Comparison of ENCODE assay signal across 18 cellular contexts in the genomic region with DNA sequence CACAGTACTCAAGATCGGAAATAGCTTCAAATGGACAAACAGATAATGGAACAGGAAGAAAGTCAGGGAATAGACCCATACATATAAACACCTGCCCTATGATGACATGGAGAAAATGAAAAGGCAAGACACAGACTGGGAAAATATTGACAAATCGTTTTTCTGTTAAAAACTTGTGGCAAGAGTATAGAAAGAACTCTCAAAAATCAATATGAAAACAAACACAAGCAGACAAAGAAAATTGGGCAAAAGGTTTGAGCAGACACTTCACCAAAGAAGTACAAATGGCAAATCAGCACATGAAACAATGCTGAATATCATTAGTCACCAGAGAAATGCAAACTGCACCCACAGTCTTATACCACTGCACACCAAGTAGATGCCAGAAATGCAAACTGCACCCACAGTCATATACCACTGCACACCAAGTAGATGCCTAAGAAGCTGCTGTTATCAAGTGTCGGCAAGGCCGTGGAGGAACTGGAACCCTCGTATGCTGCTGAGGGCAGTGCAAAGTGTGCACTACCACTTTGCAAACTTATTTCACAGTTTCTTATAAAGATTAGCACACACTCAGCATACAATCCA.
A peak's percentile ranks its signal among the peaks of the same experiment; 100 is the strongest.
DNase-seq lines count a peak whose midpoint lies in the region; ATAC-seq, FAIRE-seq and TF ChIP-seq lines count a peak whose summit lies in the region.
"Had no signal": no experiment of that assay in that cellular context is flagged by ENCODE, and none has a peak within 500 bp of the region (broad histone marks: within the 10 kb centered on the region; RNA-seq: fewer than 3 reads in every experiment).

No MANE protein-coding gene starts in this region.

- H3K27me3 ChIP-seq in sigmoid colon = no peaks in the 10 kb centered on the region
- H3K27me3 ChIP-seq: foreskin keratinocyte, vagina had no signal

- in situ Hi-C loops in GM13977 (cut with MboI; ENCODE audit: low pct_unique_long_range_greater_than_20kb, low sequenced_read_pairs, unreplicated experiment) = no loop called here

- H3K36me3 ChIP-seq in sigmoid colon = no peaks in the 10 kb centered on the region
- H3K36me3 ChIP-seq: vagina had no signal

- H3K4me1 Mint-ChIP-seq in activated naive CD4-positive, alpha-beta T cell treated with anti-CD3 and anti-CD28 coated beads for 36 hours (ENCODE audit: low read depth) = peaks cover 79% of the 10 kb centered on the region
- peaks cover 76% of the 10 kb centered on the region for H3K4me1 Mint-ChIP-seq in activated CD8-positive, alpha-beta T cell treated with anti-CD3 and anti-CD28 coated beads, Interleukin-2, amount 10 ng/mL, durations not matched to agents 7 days and 5 days (ENCODE audit: low read depth)

- TF ChIP-seq POLR2A in GM12891 (IDR thresholded peaks at IDR 0.05; ENCODE audit: low read depth, low read length) (no peak), sigmoid colon (IDR thresholded peaks at IDR 0.05) (no peak)

- no peaks in the 10 kb centered on the region for H3K27me3 Mint-ChIP-seq in activated naive CD4-positive, alpha-beta T cell treated with anti-CD3 and anti-CD28 coated beads for 36 hours (ENCODE audit: low read depth)
- H3K27me3 Mint-ChIP-seq in activated CD8-positive, alpha-beta T cell treated with anti-CD3 and anti-CD28 coated beads, Interleukin-2, amount 10 ng/mL, durations not matched to agents 7 days and 5 days (ENCODE audit: low read depth) = no peaks in the 10 kb centered on the region

- intact Hi-C loops in activated naive CD4-positive, alpha-beta T cell treated with anti-CD3 and anti-CD28 coated beads for 36 hours (cut with micrococcal nuclease) = no loop called here
- intact Hi-C loops in sigmoid colon (cut with DNase I) = loop anchor here (10.0 kb wide), 1 partner anchor 67 kb away; no protein-coding TSS in a partner anchor

- H3K36me3 Mint-ChIP-seq in activated naive CD4-positive, alpha-beta T cell treated with anti-CD3 and anti-CD28 coated beads for 36 hours (ENCODE audit: low read depth) = peaks cover 18% of the 10 kb centered on the region
- peaks cover 34% of the 10 kb centered on the region for H3K36me3 Mint-ChIP-seq in activated CD8-positive, alpha-beta T cell treated with anti-CD3 and anti-CD28 coated beads, Interleukin-2, amount 10 ng/mL, durations not matched to agents 7 days and 5 days (ENCODE audit: low read depth)

- FAIRE-seq in GM12891 (lab: Jason Lieb, UNC) = peak; percentile 75

- WGBS in sigmoid colon, 2 donors = 80 to 89% methylated on average over 5 of the region's 5 CpGs

- POLR2A ChIA-PET in activated CD8-positive, alpha-beta T cell treated with anti-CD3 and anti-CD28 coated beads, Interleukin-2, amount 10 ng/mL, durations not matched to agents 7 days and 5 days (lab: Charles Lee) = interaction anchor here (0.6 to 1.3 kb wide), 4 partner anchors 9 to 296 kb away, joined by 3 to 5 read pairs (median 3); no protein-coding TSS in a partner anchor
- POLR2A ChIA-PET in RWPE1 (lab: Yijun Ruan, JAX; ENCODE audit: low non-redundant PET) = no interaction called here

- TF ChIP-seq CTCF in sigmoid colon (IDR thresholded peaks at IDR 0.05) (no peak), RWPE1 (conservative IDR thresholded peaks at IDR 0.05; ENCODE audit: low read depth) (no peak), GM13977 (IDR thresholded peaks at IDR 0.05; ENCODE audit: extremely low read depth, insufficient read depth, missing control alignments) (no peak)

- H3K9me3 Mint-ChIP-seq in activated naive CD4-positive, alpha-beta T cell treated with anti-CD3 and anti-CD28 coated beads for 36 hours = peaks cover 14% of the 10 kb centered on the region
- no peaks in the 10 kb centered on the region for H3K9me3 Mint-ChIP-seq in activated CD8-positive, alpha-beta T cell treated with anti-CD3 and anti-CD28 coated beads, Interleukin-2, amount 10 ng/mL, durations not matched to agents 7 days and 5 days (ENCODE audit: insufficient read depth)

- CTCF ChIA-PET in activated naive CD4-positive, alpha-beta T cell treated with anti-CD3 and anti-CD28 coated beads for 36 hours (lab: Charles Lee) = interaction anchor here (1.2 kb wide), 1 partner anchor 10 kb away, joined by 3 read pairs; no protein-coding TSS in a partner anchor
- CTCF ChIA-PET in activated CD8-positive, alpha-beta T cell treated with anti-CD3 and anti-CD28 coated beads, Interleukin-2, amount 10 ng/mL, durations not matched to agents 7 days and 5 days (lab: Charles Lee) = interaction anchor here (0.6 to 1.5 kb wide), 4 partner anchors 9 to 32 kb away, joined by 3 to 4 read pairs (median 4); no protein-coding TSS in a partner anchor
- CTCF ChIA-PET in RWPE1 (lab: Yijun Ruan, JAX) = no interaction called here

- H3K4me1 ChIP-seq in sigmoid colon = peaks cover 0 to 4% (median 2%) of the 10 kb centered on the region in 4 donors
- H3K4me1 ChIP-seq: vagina had no signal

- H3K4me3 ChIP-seq in sigmoid colon = no peak overlapping the region
- H3K4me3 ChIP-seq: GM12878, vagina had no signal

- H3K9me3 ChIP-seq in sigmoid colon = no peaks in the 10 kb centered on the region
- H3K9me3 ChIP-seq: vagina had no signal

- TF ChIP-seq EP300 in sigmoid colon (IDR thresholded peaks at IDR 0.05) = no peak

- no peak for ATAC-seq in activated CD8-positive, alpha-beta T cell treated with anti-CD3 and anti-CD28 coated beads, Interleukin-2, amount 10 ng/mL, durations not matched to agents 7 days and 5 days
- ATAC-seq: foreskin keratinocyte, GM12878 had no signal

- no peak overlapping the region for H3K4me3 Mint-ChIP-seq in activated naive CD4-positive, alpha-beta T cell treated with anti-CD3 and anti-CD28 coated beads for 36 hours
- H3K4me3 Mint-ChIP-seq in activated CD8-positive, alpha-beta T cell treated with anti-CD3 and anti-CD28 coated beads, Interleukin-2, amount 10 ng/mL, durations not matched to agents 7 days and 5 days = no peak overlapping the region
- H3K4me3 Mint-ChIP-seq: H9 had no signal

- H3K27ac Mint-ChIP-seq in activated naive CD4-positive, alpha-beta T cell treated with anti-CD3 and anti-CD28 coated beads for 36 hours = peak overlapping the region; percentile 33
- H3K27ac Mint-ChIP-seq in activated CD8-positive, alpha-beta T cell treated with anti-CD3 and anti-CD28 coated beads, Interleukin-2, amount 10 ng/mL, durations not matched to agents 7 days and 5 days = peak overlapping the region; percentile 45
- H3K27ac Mint-ChIP-seq: H9 had no signal

- no peak overlapping the region for H3K27ac ChIP-seq in sigmoid colon
- no peak overlapping the region for H3K27ac ChIP-seq in RWPE1
- H3K27ac ChIP-seq: foreskin keratinocyte, vagina, VCaP had no signal

- DNase-seq in activated naive CD4-positive, alpha-beta T cell treated with anti-CD3 and anti-CD28 coated beads for 36 hours = no peak
- no peak for DNase-seq in activated naive CD4-positive, alpha-beta T cell (lab: John Stamatoyannopoulos, UW)
- no peak for DNase-seq in GM12891 (ENCODE audit: insufficient read length, low spot score)
- DNase-seq in activated CD8-positive, alpha-beta T cell treated with anti-CD3 and anti-CD28 coated beads, Interleukin-2, amount 10 ng/mL, durations not matched to agents 7 days and 5 days = no peak
- DNase-seq in sigmoid colon = peak; percentile 21
- DNase-seq in RWPE1 (ENCODE audit: low spot score) = no peak
- DNase-seq in GM13977 (ENCODE audit: low spot score) = no peak
- no peak for DNase-seq in stimulated activated naive CD4-positive, alpha-beta T cell (lab: John Stamatoyannopoulos, UW)
- DNase-seq: activated CD8-positive, alpha-beta memory T cell treated with anti-CD3 and anti-CD28 coated beads, Interleukin-2, amount 50 U/mL, for 4 hours; dermis blood vessel endothelial cell; foreskin keratinocyte; H9; NCI-H2081 treated with DMSO at 0.1 percent for 48 hours; NCI-H510A; SW 1271 had no signal

TF ChIP-seq in GM12891, 5 proteins besides CTCF, POLR2A, EP300 and RAD21:
- no peak for TF ChIP-seq SPI1 (IDR thresholded peaks at IDR 0.05; ENCODE audit: low read depth, low read length)
- TF ChIP-seq PAX5 (IDR thresholded peaks at IDR 0.05; ENCODE audit: insufficient read depth, low read length, severe bottlenecking) = no peak
- no peak for TF ChIP-seq POU2F2 (IDR thresholded peaks at IDR 0.05; ENCODE audit: low read depth, low read length)
- no peak for TF ChIP-seq TAF1 (IDR thresholded peaks at IDR 0.05; ENCODE audit: low read depth, low read length)
- TF ChIP-seq POLR2AphosphoS5 (IDR thresholded peaks at IDR 0.05; ENCODE audit: low read depth, low read length) = no peak
